ENCODE assay signal across 2 cellular contexts in genomic region chr10:94608530-94608929, GRCh38.
TF ChIP-seq lines count a peak whose summit lies in the region.

No MANE protein-coding gene starts in this region.

TF ChIP-seq in GM23338, 12 proteins besides CTCF, POLR2A, EP300 and RAD21:
- TF ChIP-seq, protein P1, sequence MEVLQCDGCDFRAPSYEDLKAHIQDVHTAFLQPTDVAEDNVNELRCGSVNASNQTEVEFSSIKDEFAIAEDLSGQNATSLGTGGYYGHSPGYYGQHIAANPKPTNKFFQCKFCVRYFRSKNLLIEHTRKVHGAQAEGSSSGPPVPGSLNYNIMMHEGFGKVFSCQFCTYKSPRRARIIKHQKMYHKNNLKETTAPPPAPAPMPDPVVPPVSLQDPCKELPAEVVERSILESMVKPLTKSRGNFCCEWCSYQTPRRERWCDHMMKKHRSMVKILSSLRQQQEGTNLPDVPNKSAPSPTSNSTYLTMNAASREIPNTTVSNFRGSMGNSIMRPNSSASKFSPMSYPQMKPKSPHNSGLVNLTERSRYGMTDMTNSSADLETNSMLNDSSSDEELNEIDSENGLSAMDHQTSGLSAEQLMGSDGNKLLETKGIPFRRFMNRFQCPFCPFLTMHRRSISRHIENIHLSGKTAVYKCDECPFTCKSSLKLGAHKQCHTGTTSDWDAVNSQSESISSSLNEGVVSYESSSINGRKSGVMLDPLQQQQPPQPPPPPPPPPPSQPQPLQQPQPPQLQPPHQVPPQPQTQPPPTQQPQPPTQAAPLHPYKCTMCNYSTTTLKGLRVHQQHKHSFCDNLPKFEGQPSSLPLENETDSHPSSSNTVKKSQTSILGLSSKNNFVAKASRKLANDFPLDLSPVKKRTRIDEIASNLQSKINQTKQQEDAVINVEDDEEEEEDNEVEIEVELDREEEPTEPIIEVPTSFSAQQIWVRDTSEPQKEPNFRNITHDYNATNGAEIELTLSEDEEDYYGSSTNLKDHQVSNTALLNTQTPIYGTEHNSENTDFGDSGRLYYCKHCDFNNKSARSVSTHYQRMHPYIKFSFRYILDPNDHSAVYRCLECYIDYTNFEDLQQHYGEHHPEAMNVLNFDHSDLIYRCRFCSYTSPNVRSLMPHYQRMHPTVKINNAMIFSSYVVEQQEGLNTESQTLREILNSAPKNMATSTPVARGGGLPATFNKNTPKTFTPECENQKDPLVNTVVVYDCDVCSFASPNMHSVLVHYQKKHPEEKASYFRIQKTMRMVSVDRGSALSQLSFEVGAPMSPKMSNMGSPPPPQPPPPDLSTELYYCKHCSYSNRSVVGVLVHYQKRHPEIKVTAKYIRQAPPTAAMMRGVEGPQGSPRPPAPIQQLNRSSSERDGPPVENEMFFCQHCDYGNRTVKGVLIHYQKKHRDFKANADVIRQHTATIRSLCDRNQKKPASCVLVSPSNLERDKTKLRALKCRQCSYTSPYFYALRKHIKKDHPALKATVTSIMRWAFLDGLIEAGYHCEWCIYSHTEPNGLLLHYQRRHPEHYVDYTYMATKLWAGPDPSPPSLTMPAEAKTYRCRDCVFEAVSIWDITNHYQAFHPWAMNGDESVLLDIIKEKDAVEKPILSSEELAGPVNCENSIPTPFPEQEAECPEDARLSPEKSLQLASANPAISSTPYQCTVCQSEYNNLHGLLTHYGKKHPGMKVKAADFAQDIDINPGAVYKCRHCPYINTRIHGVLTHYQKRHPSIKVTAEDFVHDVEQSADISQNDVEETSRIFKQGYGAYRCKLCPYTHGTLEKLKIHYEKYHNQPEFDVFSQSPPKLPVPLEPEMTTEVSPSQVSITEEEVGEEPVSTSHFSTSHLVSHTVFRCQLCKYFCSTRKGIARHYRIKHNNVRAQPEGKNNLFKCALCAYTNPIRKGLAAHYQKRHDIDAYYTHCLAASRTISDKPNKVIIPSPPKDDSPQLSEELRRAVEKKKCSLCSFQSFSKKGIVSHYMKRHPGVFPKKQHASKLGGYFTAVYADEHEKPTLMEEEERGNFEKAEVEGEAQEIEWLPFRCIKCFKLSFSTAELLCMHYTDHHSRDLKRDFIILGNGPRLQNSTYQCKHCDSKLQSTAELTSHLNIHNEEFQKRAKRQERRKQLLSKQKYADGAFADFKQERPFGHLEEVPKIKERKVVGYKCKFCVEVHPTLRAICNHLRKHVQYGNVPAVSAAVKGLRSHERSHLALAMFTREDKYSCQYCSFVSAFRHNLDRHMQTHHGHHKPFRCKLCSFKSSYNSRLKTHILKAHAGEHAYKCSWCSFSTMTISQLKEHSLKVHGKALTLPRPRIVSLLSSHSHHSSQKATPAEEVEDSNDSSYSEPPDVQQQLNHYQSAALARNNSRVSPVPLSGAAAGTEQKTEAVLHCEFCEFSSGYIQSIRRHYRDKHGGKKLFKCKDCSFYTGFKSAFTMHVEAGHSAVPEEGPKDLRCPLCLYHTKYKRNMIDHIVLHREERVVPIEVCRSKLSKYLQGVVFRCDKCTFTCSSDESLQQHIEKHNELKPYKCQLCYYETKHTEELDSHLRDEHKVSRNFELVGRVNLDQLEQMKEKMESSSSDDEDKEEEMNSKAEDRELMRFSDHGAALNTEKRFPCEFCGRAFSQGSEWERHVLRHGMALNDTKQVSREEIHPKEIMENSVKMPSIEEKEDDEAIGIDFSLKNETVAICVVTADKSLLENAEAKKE (CRISPR knock-in tag; IDR thresholded peaks at IDR 0.05) = no peak
- no peak for TF ChIP-seq REST (IDR thresholded peaks at IDR 0.05; ENCODE audit: unreplicated experiment)
- no peak for TF ChIP-seq STAT1 (IDR thresholded peaks at IDR 0.05; ENCODE audit: unreplicated experiment)
- TF ChIP-seq, protein P2, sequence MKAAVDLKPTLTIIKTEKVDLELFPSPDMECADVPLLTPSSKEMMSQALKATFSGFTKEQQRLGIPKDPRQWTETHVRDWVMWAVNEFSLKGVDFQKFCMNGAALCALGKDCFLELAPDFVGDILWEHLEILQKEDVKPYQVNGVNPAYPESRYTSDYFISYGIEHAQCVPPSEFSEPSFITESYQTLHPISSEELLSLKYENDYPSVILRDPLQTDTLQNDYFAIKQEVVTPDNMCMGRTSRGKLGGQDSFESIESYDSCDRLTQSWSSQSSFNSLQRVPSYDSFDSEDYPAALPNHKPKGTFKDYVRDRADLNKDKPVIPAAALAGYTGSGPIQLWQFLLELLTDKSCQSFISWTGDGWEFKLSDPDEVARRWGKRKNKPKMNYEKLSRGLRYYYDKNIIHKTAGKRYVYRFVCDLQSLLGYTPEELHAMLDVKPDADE (IDR thresholded peaks at IDR 0.05) = no peak
- no peak for TF ChIP-seq EZH2 (IDR thresholded peaks at IDR 0.05; ENCODE audit: low read depth, unreplicated experiment)
- no peak for TF ChIP-seq EZH2phosphoT487 (IDR thresholded peaks at IDR 0.05; ENCODE audit: unreplicated experiment)
- no peak for TF ChIP-seq ZNF331 (CRISPR knock-in tag; IDR thresholded peaks at IDR 0.05; ENCODE audit: low read depth)
- TF ChIP-seq JUNB (IDR thresholded peaks at IDR 0.05; ENCODE audit: unreplicated experiment) = no peak
- no peak for TF ChIP-seq NANOG (IDR thresholded peaks at IDR 0.05; ENCODE audit: borderline replicate concordance)
- no peak for TF ChIP-seq CREB1 (CRISPR knock-in tag; IDR thresholded peaks at IDR 0.05; ENCODE audit: low read depth)
- no peak for TF ChIP-seq POLR2AphosphoS5 (IDR thresholded peaks at IDR 0.05; ENCODE audit: low read depth)
- TF ChIP-seq ZNF114 (CRISPR knock-in tag; IDR thresholded peaks at IDR 0.05) = no peak

TF ChIP-seq in GM12878, 131 proteins besides CTCF, POLR2A, EP300 and RAD21 (continued from another document):
- TF ChIP-seq E2F4 (IDR thresholded peaks at IDR 0.05; ENCODE audit: low read depth, low read length) = no peak
- no peak for TF ChIP-seq ATF3 (IDR thresholded peaks at IDR 0.05; ENCODE audit: borderline replicate concordance, extremely low read depth, low read depth, low read length)
